In the genomic region with DNA sequence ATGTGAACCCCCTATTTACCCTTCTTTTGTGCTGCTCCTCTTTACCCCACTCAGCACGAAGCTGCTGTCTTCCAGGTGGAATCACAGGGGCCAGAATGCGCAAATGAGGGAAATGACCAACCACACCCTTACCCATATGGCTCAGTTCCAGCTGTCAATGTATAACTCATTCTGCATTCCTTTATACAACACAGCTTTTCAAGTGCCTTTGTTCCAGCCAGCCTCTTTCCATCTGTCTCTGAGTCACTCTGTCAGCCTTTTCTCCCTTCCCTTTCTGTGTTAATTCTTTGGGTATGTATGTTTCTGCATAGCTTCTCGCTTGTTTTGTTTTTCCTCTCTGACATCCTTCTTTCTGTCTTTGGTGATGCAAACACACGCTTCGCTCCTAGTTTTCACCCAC, we compare ENCODE assay signal across 11 cellular contexts. TPM values are rescaled to one million over a fixed set of nuclear protein-coding genes. Genes with fewer than 3 reads are reported as not detected.
A peak's percentile ranks its signal among the peaks of the same experiment; 100 is the strongest.
DNase-seq lines count a peak whose midpoint lies in the region; ATAC-seq lines count a peak whose summit lies in the region.
"Had no signal": no experiment of that assay in that cellular context is flagged by ENCODE, and none has a peak within 500 bp of the region (broad histone marks: within the 10 kb centered on the region; RNA-seq: fewer than 3 reads in every experiment).

No MANE protein-coding gene starts in this region.

- ATAC-seq in right cardiac atrium (no peak), HG03175 (IDR thresholded peaks at IDR 0.05; ENCODE audit: unreplicated experiment) (no peak)

- no peaks in the 10 kb centered on the region for H3K9me3 ChIP-seq in right cardiac atrium (ENCODE audit: control insufficient read depth, low read length)

- 91% methylated on average over 5 of the region's 5 CpGs for WGBS in right cardiac atrium

- H3K4me3 Mint-ChIP-seq in activated CD4-positive, alpha-beta memory T cell treated with anti-CD3 and anti-CD28 coated beads, Interleukin-2, amount 10 ng/mL, durations not matched to agents 7 days and 5 days, result no peak overlapping the region

- H3K4me3 ChIP-seq in right cardiac atrium (ENCODE audit: low read length), result no peak overlapping the region

- CTCF ChIA-PET in activated CD4-positive, alpha-beta memory T cell treated with anti-CD3 and anti-CD28 coated beads, Interleukin-2, amount 10 ng/mL, durations not matched to agents 7 days and 5 days (lab: Charles Lee), result no interaction called here

- H3K27me3 Mint-ChIP-seq in activated CD4-positive, alpha-beta memory T cell treated with anti-CD3 and anti-CD28 coated beads, Interleukin-2, amount 10 ng/mL, durations not matched to agents 7 days and 5 days, result no peaks in the 10 kb centered on the region
- H3K27me3 Mint-ChIP-seq: CD4-positive, CD25-positive, alpha-beta regulatory T cell had no signal

- H3K36me3 Mint-ChIP-seq in activated CD4-positive, alpha-beta memory T cell treated with anti-CD3 and anti-CD28 coated beads, Interleukin-2, amount 10 ng/mL, durations not matched to agents 7 days and 5 days (ENCODE audit: low read depth), result no peaks in the 10 kb centered on the region
- H3K36me3 Mint-ChIP-seq: CD4-positive, CD25-positive, alpha-beta regulatory T cell had no signal

- H3K27ac Mint-ChIP-seq in activated CD4-positive, alpha-beta memory T cell treated with anti-CD3 and anti-CD28 coated beads, Interleukin-2, amount 10 ng/mL, durations not matched to agents 7 days and 5 days, result no peak overlapping the region

- in situ Hi-C loops in ACHN (cut with HindIII; ENCODE audit: low pct_ligation_motif_present, low pct_unique_long_range_greater_than_20kb, low sequenced_read_pairs), result no loop called here

- H3K27me3 ChIP-seq in right cardiac atrium (ENCODE audit: control insufficient read depth, insufficient read depth), result no peaks in the 10 kb centered on the region

- POLR2A ChIA-PET in activated CD4-positive, alpha-beta memory T cell treated with anti-CD3 and anti-CD28 coated beads, Interleukin-2, amount 10 ng/mL, durations not matched to agents 7 days and 5 days (lab: Charles Lee), result no interaction called here

- no peaks in the 10 kb centered on the region for H3K9me3 Mint-ChIP-seq in activated CD4-positive, alpha-beta memory T cell treated with anti-CD3 and anti-CD28 coated beads, Interleukin-2, amount 10 ng/mL, durations not matched to agents 7 days and 5 days

- no peak overlapping the region for H3K27ac ChIP-seq in right cardiac atrium (ENCODE audit: low read length)

- intact Hi-C loops in right cardiac atrium (cut with DNase I), result no loop called here

- no peaks in the 10 kb centered on the region for H3K4me1 ChIP-seq in right cardiac atrium (ENCODE audit: control insufficient read depth, insufficient read depth, low read length)

- DNase-seq in ACHN (peak; percentile 81), HS-27A (ENCODE audit: low read depth) (peak; percentile 9), astrocyte of the hippocampus (ENCODE audit: low read depth, low spot score) (peak; percentile 75), kidney glomerular epithelial cell (lab: John Stamatoyannopoulos, UW) (peak; percentile 82), NCI-H446 treated with DMSO at 0.1 percent for 48 hours (lab: John Stamatoyannopoulos, UW) (no peak), right cardiac atrium (no peak)
- DNase-seq in activated CD4-positive, alpha-beta memory T cell treated with anti-CD3 and anti-CD28 coated beads, Interleukin-2, amount 10 ng/mL, durations not matched to agents 7 days and 5 days, result no peak
- DNase-seq: CD4-positive, CD25-positive, alpha-beta regulatory T cell; NCI-H1092 treated with DMSO at 0.1 percent for 48 hours; stimulated activated CD4-positive, alpha-beta T cell treated with anti-CD3 and anti-CD28 coated beads, Interleukin-2, amount 100 ng/mL, for 48 hours had no signal

- H3K4me1 Mint-ChIP-seq in activated CD4-positive, alpha-beta memory T cell treated with anti-CD3 and anti-CD28 coated beads, Interleukin-2, amount 10 ng/mL, durations not matched to agents 7 days and 5 days, result no peaks in the 10 kb centered on the region
- H3K4me1 Mint-ChIP-seq: CD4-positive, CD25-positive, alpha-beta regulatory T cell had no signal

RNA-seq across cellular contexts. Expression of a gene that starts 54.6 kb away (rescaled TPM):
- not detected for total RNA-seq in activated CD4-positive, alpha-beta memory T cell treated with anti-CD3 and anti-CD28 coated beads, Interleukin-2, amount 10 ng/mL, durations not matched to agents 7 days and 5 days
- total RNA-seq in right cardiac atrium, result not detected
- polyA plus RNA-seq in right cardiac atrium, result not detected
- total RNA-seq: CD4-positive, CD25-positive, alpha-beta regulatory T cell had no signal
- polyA plus RNA-seq: CD4-positive, CD25-positive, alpha-beta regulatory T cell had no signal

Comparison
In these comparisons a context has a peak if more than half of its experiments do, and no peak if none do; other contexts are left out.
1. DNase-seq: peak in ACHN (single experiment), HS-27A (single experiment), astrocyte of the hippocampus (single experiment) and kidney glomerular epithelial cell (single experiment); none in NCI-H446 treated with DMSO at 0.1 percent for 48 hours (single experiment), activated CD4-positive, alpha-beta memory T cell treated with anti-CD3 and anti-CD28 coated beads, Interleukin-2, amount 10 ng/mL, durations not matched to agents 7 days and 5 days (single experiment) and right cardiac atrium (0 of 3).